Comparison of ENCODE assay signal across 1 cellular context in the genomic region with DNA sequence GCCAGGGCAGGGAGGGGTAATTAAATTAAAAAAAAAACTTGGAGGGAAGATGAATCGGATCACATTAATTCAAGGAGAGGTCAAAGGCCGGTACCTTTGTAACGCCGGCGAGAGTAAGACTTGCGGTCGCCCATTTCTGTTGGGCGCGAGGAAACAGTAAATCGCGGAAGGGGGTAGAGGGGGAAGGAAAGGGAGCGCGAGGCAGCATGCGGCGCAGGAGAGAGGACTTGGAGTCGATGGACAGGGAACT.
TF ChIP-seq lines count a peak whose summit lies in the region.

No MANE protein-coding gene starts in this region.

TF ChIP-seq in HepG2, 621 proteins besides CTCF, POLR2A, EP300 and RAD21 (continued from another document and continues in another):
- TF ChIP-seq, protein P1, sequence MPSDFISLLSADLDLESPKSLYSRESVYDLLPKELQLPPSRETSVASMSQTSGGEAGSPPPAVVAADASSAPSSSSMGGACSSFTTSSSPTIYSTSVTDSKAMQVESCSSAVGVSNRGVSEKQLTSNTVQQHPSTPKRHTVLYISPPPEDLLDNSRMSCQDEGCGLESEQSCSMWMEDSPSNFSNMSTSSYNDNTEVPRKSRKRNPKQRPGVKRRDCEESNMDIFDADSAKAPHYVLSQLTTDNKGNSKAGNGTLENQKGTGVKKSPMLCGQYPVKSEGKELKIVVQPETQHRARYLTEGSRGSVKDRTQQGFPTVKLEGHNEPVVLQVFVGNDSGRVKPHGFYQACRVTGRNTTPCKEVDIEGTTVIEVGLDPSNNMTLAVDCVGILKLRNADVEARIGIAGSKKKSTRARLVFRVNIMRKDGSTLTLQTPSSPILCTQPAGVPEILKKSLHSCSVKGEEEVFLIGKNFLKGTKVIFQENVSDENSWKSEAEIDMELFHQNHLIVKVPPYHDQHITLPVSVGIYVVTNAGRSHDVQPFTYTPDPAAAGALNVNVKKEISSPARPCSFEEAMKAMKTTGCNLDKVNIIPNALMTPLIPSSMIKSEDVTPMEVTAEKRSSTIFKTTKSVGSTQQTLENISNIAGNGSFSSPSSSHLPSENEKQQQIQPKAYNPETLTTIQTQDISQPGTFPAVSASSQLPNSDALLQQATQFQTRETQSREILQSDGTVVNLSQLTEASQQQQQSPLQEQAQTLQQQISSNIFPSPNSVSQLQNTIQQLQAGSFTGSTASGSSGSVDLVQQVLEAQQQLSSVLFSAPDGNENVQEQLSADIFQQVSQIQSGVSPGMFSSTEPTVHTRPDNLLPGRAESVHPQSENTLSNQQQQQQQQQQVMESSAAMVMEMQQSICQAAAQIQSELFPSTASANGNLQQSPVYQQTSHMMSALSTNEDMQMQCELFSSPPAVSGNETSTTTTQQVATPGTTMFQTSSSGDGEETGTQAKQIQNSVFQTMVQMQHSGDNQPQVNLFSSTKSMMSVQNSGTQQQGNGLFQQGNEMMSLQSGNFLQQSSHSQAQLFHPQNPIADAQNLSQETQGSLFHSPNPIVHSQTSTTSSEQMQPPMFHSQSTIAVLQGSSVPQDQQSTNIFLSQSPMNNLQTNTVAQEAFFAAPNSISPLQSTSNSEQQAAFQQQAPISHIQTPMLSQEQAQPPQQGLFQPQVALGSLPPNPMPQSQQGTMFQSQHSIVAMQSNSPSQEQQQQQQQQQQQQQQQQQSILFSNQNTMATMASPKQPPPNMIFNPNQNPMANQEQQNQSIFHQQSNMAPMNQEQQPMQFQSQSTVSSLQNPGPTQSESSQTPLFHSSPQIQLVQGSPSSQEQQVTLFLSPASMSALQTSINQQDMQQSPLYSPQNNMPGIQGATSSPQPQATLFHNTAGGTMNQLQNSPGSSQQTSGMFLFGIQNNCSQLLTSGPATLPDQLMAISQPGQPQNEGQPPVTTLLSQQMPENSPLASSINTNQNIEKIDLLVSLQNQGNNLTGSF (CRISPR knock-in tag; IDR thresholded peaks at IDR 0.05), result peak; percentile 85; the same call in 1 of the 2 replicates
- TF ChIP-seq, protein P2, sequence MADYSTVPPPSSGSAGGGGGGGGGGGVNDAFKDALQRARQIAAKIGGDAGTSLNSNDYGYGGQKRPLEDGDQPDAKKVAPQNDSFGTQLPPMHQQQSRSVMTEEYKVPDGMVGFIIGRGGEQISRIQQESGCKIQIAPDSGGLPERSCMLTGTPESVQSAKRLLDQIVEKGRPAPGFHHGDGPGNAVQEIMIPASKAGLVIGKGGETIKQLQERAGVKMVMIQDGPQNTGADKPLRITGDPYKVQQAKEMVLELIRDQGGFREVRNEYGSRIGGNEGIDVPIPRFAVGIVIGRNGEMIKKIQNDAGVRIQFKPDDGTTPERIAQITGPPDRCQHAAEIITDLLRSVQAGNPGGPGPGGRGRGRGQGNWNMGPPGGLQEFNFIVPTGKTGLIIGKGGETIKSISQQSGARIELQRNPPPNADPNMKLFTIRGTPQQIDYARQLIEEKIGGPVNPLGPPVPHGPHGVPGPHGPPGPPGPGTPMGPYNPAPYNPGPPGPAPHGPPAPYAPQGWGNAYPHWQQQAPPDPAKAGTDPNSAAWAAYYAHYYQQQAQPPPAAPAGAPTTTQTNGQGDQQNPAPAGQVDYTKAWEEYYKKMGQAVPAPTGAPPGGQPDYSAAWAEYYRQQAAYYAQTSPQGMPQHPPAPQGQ (CRISPR knock-in tag; IDR thresholded peaks at IDR 0.05; ENCODE audit: borderline replicate concordance), result no peak
- TF ChIP-seq, protein P3, sequence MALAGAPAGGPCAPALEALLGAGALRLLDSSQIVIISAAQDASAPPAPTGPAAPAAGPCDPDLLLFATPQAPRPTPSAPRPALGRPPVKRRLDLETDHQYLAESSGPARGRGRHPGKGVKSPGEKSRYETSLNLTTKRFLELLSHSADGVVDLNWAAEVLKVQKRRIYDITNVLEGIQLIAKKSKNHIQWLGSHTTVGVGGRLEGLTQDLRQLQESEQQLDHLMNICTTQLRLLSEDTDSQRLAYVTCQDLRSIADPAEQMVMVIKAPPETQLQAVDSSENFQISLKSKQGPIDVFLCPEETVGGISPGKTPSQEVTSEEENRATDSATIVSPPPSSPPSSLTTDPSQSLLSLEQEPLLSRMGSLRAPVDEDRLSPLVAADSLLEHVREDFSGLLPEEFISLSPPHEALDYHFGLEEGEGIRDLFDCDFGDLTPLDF (CRISPR knock-in tag; IDR thresholded peaks at IDR 0.05), result peak; percentile 29; the same call in 1 of the 2 replicates
- TF ChIP-seq FLYWCH1 (CRISPR knock-in tag; IDR thresholded peaks at IDR 0.05) (no peak), ZSCAN9 (CRISPR knock-in tag; IDR thresholded peaks at IDR 0.05; ENCODE audit: borderline replicate concordance) (peak; percentile 88; the same call in 1 of the 2 replicates), TBL1XR1 (IDR thresholded peaks at IDR 0.05; ENCODE audit: borderline replicate concordance, low read length, partially characterized antibody) (no peak), MIER3 (CRISPR knock-in tag; IDR thresholded peaks at IDR 0.05; ENCODE audit: borderline replicate concordance) (0 out of 2 replicates have a peak, but pooled peaks have one; percentile 34), ZNF558 (CRISPR knock-in tag; IDR thresholded peaks at IDR 0.05; ENCODE audit: borderline replicate concordance) (peak; percentile 83; the same call in 1 of the 2 replicates), ZNF747 (CRISPR knock-in tag; IDR thresholded peaks at IDR 0.05; ENCODE audit: borderline replicate concordance) (0 out of 2 replicates have a peak, but pooled peaks have one; percentile 49), GATAD2A (CRISPR knock-in tag; IDR thresholded peaks at IDR 0.05) (peak; percentile 27; the same call in 1 of the 2 replicates), HDAC2 (CRISPR knock-in tag; IDR thresholded peaks at IDR 0.05) (no peak), DMAP1 (CRISPR knock-in tag; IDR thresholded peaks at IDR 0.05) (peak; percentile 70; the same call in 1 of the 2 replicates), NR2F2 (IDR thresholded peaks at IDR 0.05; ENCODE audit: borderline replicate concordance, low read depth) (no peak; the same call in 1 of the 2 replicates), SMARCE1 (IDR thresholded peaks at IDR 0.05; ENCODE audit: borderline replicate concordance) (no peak), ZBTB20 (CRISPR knock-in tag; IDR thresholded peaks at IDR 0.05; ENCODE audit: borderline replicate concordance, low read depth) (peak; percentile 91; the same call in 1 of the 2 replicates), ZSCAN22 (CRISPR knock-in tag; IDR thresholded peaks at IDR 0.05) (0 out of 2 replicates have a peak, but pooled peaks have one; percentile 68), ZNF510 (CRISPR knock-in tag; IDR thresholded peaks at IDR 0.05; ENCODE audit: low read depth) (peak; percentile 96), GABPA (IDR thresholded peaks at IDR 0.05; ENCODE audit: low read depth, low read length) (no peak), GABPA (CRISPR knock-in tag; IDR thresholded peaks at IDR 0.05; ENCODE audit: low read depth) (no peak; the same call in 1 of the 2 replicates), CC2D1A (CRISPR knock-in tag; IDR thresholded peaks at IDR 0.05) (no peak), SATB2 (CRISPR knock-in tag; IDR thresholded peaks at IDR 0.05) (0 out of 2 replicates have a peak, but pooled peaks have one; percentile 57), ZNF224 (CRISPR knock-in tag; IDR thresholded peaks at IDR 0.05) (no peak), RBM39 (IDR thresholded peaks at IDR 0.05; ENCODE audit: low read depth, low read length, poor library complexity, severe bottlenecking) (no peak), FOSL2 (CRISPR knock-in tag; IDR thresholded peaks at IDR 0.05) (no peak), NCOA2 (CRISPR knock-in tag; IDR thresholded peaks at IDR 0.05) (peak; percentile 27; the same call in 1 of the 2 replicates), KDM2A (CRISPR knock-in tag; IDR thresholded peaks at IDR 0.05; ENCODE audit: borderline replicate concordance, low read depth) (peak; percentile 87), HNRNPH1 (optimal IDR thresholded peaks at IDR 0.05; ENCODE audit: low read depth, low read length) (no peak), POGZ (CRISPR knock-in tag; IDR thresholded peaks at IDR 0.05) (no peak; the same call in 1 of the 2 replicates), ZNF629 (CRISPR knock-in tag; conservative IDR thresholded peaks at IDR 0.05) (no peak), BORCS8-MEF2B (CRISPR knock-in tag; IDR thresholded peaks at IDR 0.05) (peak; percentile 79; the same call in 1 of the 2 replicates), KLF15 (CRISPR knock-in tag; IDR thresholded peaks at IDR 0.05; ENCODE audit: borderline replicate concordance) (0 out of 2 replicates have a peak, but pooled peaks have one; percentile 29)
- TF ChIP-seq, protein P4, sequence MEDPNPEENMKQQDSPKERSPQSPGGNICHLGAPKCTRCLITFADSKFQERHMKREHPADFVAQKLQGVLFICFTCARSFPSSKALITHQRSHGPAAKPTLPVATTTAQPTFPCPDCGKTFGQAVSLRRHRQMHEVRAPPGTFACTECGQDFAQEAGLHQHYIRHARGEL (CRISPR knock-in tag; IDR thresholded peaks at IDR 0.05), result peak; percentile 67; the same call in 1 of the 2 replicates
- TF ChIP-seq, protein P5, sequence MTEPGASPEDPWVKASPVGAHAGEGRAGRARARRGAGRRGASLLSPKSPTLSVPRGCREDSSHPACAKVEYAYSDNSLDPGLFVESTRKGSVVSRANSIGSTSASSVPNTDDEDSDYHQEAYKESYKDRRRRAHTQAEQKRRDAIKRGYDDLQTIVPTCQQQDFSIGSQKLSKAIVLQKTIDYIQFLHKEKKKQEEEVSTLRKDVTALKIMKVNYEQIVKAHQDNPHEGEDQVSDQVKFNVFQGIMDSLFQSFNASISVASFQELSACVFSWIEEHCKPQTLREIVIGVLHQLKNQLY (CRISPR knock-in tag; IDR thresholded peaks at IDR 0.05), result no peak
- TF ChIP-seq, protein P6, sequence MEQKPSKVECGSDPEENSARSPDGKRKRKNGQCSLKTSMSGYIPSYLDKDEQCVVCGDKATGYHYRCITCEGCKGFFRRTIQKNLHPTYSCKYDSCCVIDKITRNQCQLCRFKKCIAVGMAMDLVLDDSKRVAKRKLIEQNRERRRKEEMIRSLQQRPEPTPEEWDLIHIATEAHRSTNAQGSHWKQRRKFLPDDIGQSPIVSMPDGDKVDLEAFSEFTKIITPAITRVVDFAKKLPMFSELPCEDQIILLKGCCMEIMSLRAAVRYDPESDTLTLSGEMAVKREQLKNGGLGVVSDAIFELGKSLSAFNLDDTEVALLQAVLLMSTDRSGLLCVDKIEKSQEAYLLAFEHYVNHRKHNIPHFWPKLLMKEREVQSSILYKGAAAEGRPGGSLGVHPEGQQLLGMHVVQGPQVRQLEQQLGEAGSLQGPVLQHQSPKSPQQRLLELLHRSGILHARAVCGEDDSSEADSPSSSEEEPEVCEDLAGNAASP (CRISPR knock-in tag; IDR thresholded peaks at IDR 0.05; ENCODE audit: borderline replicate concordance), result peak; percentile 13; the same call in 1 of the 2 replicates
- TF ChIP-seq, protein P7, sequence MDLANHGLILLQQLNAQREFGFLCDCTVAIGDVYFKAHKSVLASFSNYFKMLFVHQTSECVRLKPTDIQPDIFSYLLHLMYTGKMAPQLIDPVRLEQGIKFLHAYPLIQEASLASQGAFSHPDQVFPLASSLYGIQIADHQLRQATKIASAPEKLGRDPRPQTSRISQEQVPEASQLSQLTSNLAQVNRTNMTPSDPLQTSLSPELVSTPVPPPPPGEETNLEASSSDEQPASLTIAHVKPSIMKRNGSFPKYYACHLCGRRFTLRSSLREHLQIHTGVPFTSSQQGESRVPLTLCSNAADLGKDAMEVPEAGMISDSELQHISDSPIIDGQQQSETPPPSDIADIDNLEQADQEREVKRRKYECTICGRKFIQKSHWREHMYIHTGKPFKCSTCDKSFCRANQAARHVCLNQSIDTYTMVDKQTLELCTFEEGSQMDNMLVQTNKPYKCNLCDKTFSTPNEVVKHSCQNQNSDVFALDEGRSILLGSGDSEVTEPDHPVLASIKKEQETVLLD (CRISPR knock-in tag; IDR thresholded peaks at IDR 0.05; ENCODE audit: low read depth), result 0 out of 2 replicates have a peak, but pooled peaks have one; percentile 13
- TF ChIP-seq, protein P8, sequence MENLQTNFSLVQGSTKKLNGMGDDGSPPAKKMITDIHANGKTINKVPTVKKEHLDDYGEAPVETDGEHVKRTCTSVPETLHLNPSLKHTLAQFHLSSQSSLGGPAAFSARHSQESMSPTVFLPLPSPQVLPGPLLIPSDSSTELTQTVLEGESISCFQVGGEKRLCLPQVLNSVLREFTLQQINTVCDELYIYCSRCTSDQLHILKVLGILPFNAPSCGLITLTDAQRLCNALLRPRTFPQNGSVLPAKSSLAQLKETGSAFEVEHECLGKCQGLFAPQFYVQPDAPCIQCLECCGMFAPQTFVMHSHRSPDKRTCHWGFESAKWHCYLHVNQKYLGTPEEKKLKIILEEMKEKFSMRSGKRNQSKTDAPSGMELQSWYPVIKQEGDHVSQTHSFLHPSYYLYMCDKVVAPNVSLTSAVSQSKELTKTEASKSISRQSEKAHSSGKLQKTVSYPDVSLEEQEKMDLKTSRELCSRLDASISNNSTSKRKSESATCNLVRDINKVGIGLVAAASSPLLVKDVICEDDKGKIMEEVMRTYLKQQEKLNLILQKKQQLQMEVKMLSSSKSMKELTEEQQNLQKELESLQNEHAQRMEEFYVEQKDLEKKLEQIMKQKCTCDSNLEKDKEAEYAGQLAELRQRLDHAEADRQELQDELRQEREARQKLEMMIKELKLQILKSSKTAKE (CRISPR knock-in tag; IDR thresholded peaks at IDR 0.05; ENCODE audit: borderline replicate concordance), result peak; percentile 33; the same call in 1 of the 2 replicates
- TF ChIP-seq, protein P9, sequence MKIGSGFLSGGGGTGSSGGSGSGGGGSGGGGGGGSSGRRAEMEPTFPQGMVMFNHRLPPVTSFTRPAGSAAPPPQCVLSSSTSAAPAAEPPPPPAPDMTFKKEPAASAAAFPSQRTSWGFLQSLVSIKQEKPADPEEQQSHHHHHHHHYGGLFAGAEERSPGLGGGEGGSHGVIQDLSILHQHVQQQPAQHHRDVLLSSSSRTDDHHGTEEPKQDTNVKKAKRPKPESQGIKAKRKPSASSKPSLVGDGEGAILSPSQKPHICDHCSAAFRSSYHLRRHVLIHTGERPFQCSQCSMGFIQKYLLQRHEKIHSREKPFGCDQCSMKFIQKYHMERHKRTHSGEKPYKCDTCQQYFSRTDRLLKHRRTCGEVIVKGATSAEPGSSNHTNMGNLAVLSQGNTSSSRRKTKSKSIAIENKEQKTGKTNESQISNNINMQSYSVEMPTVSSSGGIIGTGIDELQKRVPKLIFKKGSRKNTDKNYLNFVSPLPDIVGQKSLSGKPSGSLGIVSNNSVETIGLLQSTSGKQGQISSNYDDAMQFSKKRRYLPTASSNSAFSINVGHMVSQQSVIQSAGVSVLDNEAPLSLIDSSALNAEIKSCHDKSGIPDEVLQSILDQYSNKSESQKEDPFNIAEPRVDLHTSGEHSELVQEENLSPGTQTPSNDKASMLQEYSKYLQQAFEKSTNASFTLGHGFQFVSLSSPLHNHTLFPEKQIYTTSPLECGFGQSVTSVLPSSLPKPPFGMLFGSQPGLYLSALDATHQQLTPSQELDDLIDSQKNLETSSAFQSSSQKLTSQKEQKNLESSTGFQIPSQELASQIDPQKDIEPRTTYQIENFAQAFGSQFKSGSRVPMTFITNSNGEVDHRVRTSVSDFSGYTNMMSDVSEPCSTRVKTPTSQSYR (CRISPR knock-in tag; IDR thresholded peaks at IDR 0.05; ENCODE audit: borderline replicate concordance), result no peak
- TF ChIP-seq, protein P10, sequence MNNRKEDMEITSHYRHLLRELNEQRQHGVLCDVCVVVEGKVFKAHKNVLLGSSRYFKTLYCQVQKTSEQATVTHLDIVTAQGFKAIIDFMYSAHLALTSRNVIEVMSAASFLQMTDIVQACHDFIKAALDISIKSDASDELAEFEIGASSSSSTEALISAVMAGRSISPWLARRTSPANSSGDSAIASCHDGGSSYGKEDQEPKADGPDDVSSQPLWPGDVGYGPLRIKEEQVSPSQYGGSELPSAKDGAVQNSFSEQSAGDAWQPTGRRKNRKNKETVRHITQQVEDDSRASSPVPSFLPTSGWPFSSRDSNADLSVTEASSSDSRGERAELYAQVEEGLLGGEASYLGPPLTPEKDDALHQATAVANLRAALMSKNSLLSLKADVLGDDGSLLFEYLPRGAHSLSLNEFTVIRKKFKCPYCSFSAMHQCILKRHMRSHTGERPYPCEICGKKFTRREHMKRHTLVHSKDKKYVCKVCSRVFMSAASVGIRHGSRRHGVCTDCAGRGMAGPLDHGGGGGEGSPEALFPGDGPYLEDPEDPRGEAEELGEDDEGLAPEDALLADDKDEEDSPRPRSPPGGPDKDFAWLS (CRISPR knock-in tag; IDR thresholded peaks at IDR 0.05; ENCODE audit: borderline replicate concordance), result no peak
